Comparison of ENCODE assay signal across 1 cellular context in genomic region chr11:40186401-40187091, GRCh38.
TF ChIP-seq lines count a peak whose summit lies in the region.

No MANE protein-coding gene starts in this region.

TF ChIP-seq in GM23338, 12 proteins besides CTCF, POLR2A, EP300 and RAD21 (continued from another document):
- TF ChIP-seq, protein P1, sequence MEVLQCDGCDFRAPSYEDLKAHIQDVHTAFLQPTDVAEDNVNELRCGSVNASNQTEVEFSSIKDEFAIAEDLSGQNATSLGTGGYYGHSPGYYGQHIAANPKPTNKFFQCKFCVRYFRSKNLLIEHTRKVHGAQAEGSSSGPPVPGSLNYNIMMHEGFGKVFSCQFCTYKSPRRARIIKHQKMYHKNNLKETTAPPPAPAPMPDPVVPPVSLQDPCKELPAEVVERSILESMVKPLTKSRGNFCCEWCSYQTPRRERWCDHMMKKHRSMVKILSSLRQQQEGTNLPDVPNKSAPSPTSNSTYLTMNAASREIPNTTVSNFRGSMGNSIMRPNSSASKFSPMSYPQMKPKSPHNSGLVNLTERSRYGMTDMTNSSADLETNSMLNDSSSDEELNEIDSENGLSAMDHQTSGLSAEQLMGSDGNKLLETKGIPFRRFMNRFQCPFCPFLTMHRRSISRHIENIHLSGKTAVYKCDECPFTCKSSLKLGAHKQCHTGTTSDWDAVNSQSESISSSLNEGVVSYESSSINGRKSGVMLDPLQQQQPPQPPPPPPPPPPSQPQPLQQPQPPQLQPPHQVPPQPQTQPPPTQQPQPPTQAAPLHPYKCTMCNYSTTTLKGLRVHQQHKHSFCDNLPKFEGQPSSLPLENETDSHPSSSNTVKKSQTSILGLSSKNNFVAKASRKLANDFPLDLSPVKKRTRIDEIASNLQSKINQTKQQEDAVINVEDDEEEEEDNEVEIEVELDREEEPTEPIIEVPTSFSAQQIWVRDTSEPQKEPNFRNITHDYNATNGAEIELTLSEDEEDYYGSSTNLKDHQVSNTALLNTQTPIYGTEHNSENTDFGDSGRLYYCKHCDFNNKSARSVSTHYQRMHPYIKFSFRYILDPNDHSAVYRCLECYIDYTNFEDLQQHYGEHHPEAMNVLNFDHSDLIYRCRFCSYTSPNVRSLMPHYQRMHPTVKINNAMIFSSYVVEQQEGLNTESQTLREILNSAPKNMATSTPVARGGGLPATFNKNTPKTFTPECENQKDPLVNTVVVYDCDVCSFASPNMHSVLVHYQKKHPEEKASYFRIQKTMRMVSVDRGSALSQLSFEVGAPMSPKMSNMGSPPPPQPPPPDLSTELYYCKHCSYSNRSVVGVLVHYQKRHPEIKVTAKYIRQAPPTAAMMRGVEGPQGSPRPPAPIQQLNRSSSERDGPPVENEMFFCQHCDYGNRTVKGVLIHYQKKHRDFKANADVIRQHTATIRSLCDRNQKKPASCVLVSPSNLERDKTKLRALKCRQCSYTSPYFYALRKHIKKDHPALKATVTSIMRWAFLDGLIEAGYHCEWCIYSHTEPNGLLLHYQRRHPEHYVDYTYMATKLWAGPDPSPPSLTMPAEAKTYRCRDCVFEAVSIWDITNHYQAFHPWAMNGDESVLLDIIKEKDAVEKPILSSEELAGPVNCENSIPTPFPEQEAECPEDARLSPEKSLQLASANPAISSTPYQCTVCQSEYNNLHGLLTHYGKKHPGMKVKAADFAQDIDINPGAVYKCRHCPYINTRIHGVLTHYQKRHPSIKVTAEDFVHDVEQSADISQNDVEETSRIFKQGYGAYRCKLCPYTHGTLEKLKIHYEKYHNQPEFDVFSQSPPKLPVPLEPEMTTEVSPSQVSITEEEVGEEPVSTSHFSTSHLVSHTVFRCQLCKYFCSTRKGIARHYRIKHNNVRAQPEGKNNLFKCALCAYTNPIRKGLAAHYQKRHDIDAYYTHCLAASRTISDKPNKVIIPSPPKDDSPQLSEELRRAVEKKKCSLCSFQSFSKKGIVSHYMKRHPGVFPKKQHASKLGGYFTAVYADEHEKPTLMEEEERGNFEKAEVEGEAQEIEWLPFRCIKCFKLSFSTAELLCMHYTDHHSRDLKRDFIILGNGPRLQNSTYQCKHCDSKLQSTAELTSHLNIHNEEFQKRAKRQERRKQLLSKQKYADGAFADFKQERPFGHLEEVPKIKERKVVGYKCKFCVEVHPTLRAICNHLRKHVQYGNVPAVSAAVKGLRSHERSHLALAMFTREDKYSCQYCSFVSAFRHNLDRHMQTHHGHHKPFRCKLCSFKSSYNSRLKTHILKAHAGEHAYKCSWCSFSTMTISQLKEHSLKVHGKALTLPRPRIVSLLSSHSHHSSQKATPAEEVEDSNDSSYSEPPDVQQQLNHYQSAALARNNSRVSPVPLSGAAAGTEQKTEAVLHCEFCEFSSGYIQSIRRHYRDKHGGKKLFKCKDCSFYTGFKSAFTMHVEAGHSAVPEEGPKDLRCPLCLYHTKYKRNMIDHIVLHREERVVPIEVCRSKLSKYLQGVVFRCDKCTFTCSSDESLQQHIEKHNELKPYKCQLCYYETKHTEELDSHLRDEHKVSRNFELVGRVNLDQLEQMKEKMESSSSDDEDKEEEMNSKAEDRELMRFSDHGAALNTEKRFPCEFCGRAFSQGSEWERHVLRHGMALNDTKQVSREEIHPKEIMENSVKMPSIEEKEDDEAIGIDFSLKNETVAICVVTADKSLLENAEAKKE (CRISPR knock-in tag; IDR thresholded peaks at IDR 0.05) = no peak
TF ChIP-seq in GM23338: peak in this region for 0.
